1 cellular context compared by ENCODE assay signal in the genomic region with DNA sequence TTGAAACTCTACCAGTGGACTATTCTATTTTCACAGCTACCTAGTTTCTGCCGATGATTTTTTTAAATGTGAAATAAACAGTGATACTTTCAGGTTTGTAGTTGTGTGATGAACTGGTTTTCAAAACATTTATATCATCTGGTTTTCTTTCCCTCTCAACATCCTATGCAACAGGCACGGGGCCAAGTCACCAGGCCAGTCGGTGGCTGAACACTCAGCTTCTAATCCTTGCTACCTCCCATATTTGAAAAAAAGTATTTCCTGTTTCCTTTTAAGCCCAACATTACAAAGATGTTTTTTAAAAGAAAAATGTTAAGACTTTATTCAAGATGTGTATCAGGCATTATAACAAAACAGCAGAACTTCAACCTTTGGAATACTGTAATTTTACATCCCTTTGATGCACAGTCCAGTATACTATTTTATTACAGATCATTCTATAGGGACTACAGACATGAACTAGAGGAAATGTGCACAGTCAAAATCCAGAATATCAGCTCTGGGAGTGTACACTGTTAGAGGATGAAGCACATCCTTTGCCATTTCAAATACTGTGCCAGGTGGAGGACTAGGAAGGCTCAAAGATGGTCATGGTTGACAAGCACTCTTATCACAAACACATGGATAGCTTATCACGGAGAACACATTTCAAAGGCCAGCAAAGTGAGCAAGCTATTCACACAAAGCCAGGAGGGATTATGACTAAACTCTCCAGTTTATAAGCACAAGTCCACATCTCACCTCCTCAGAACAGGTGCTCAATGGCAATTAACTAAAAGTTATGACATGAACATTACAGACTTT.
TF ChIP-seq lines count a peak whose summit lies in the region.

No MANE protein-coding gene starts in this region.

TF ChIP-seq in K562, 482 proteins besides CTCF, POLR2A, EP300 and RAD21 (continued from another document and continues in another):
- TF ChIP-seq, protein P1, sequence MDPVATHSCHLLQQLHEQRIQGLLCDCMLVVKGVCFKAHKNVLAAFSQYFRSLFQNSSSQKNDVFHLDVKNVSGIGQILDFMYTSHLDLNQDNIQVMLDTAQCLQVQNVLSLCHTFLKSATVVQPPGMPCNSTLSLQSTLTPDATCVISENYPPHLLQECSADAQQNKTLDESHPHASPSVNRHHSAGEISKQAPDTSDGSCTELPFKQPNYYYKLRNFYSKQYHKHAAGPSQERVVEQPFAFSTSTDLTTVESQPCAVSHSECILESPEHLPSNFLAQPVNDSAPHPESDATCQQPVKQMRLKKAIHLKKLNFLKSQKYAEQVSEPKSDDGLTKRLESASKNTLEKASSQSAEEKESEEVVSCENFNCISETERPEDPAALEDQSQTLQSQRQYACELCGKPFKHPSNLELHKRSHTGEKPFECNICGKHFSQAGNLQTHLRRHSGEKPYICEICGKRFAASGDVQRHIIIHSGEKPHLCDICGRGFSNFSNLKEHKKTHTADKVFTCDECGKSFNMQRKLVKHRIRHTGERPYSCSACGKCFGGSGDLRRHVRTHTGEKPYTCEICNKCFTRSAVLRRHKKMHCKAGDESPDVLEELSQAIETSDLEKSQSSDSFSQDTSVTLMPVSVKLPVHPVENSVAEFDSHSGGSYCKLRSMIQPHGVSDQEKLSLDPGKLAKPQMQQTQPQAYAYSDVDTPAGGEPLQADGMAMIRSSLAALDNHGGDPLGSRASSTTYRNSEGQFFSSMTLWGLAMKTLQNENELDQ (CRISPR knock-in tag; IDR thresholded peaks at IDR 0.05; ENCODE audit: borderline replicate concordance), result no peak
- no peak for TF ChIP-seq SNIP1 (IDR thresholded peaks at IDR 0.05; ENCODE audit: low read depth)
- peak; percentile 96 for TF ChIP-seq KLF16 (IDR thresholded peaks at IDR 0.05)
- TF ChIP-seq CBFA2T3 (IDR thresholded peaks at IDR 0.05), result peak; percentile 98
- no peak for TF ChIP-seq GABPB1 (CRISPR knock-in tag; IDR thresholded peaks at IDR 0.05)
- TF ChIP-seq, protein P2, sequence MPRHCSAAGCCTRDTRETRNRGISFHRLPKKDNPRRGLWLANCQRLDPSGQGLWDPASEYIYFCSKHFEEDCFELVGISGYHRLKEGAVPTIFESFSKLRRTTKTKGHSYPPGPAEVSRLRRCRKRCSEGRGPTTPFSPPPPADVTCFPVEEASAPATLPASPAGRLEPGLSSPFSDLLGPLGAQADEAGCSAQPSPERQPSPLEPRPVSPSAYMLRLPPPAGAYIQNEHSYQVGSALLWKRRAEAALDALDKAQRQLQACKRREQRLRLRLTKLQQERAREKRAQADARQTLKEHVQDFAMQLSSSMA (CRISPR knock-in tag; IDR thresholded peaks at IDR 0.05), result no peak
- TF ChIP-seq ILF3 (IDR thresholded peaks at IDR 0.05; ENCODE audit: borderline replicate concordance), result no peak
- no peak for TF ChIP-seq HDAC8 (tag; IDR thresholded peaks at IDR 0.05)
- TF ChIP-seq, protein P3, sequence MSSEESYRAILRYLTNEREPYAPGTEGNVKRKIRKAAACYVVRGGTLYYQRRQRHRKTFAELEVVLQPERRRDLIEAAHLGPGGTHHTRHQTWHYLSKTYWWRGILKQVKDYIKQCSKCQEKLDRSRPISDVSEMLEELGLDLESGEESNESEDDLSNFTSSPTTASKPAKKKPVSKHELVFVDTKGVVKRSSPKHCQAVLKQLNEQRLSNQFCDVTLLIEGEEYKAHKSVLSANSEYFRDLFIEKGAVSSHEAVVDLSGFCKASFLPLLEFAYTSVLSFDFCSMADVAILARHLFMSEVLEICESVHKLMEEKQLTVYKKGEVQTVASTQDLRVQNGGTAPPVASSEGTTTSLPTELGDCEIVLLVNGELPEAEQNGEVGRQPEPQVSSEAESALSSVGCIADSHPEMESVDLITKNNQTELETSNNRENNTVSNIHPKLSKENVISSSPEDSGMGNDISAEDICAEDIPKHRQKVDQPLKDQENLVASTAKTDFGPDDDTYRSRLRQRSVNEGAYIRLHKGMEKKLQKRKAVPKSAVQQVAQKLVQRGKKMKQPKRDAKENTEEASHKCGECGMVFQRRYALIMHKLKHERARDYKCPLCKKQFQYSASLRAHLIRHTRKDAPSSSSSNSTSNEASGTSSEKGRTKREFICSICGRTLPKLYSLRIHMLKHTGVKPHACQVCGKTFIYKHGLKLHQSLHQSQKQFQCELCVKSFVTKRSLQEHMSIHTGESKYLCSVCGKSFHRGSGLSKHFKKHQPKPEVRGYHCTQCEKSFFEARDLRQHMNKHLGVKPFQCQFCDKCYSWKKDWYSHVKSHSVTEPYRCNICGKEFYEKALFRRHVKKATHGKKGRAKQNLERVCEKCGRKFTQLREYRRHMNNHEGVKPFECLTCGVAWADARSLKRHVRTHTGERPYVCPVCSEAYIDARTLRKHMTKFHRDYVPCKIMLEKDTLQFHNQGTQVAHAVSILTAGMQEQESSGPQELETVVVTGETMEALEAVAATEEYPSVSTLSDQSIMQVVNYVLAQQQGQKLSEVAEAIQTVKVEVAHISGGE (CRISPR knock-in tag; IDR thresholded peaks at IDR 0.05), result peak in 1 of 3 experiments; percentile 51; a peak in 1 of 6 replicates
- TF ChIP-seq, protein P4, sequence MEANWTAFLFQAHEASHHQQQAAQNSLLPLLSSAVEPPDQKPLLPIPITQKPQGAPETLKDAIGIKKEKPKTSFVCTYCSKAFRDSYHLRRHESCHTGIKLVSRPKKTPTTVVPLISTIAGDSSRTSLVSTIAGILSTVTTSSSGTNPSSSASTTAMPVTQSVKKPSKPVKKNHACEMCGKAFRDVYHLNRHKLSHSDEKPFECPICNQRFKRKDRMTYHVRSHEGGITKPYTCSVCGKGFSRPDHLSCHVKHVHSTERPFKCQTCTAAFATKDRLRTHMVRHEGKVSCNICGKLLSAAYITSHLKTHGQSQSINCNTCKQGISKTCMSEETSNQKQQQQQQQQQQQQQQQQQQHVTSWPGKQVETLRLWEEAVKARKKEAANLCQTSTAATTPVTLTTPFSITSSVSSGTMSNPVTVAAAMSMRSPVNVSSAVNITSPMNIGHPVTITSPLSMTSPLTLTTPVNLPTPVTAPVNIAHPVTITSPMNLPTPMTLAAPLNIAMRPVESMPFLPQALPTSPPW (CRISPR knock-in tag; IDR thresholded peaks at IDR 0.05), result no peak; the same call in 1 of the 2 replicates
- TF ChIP-seq STAG1 (CRISPR knock-in tag; IDR thresholded peaks at IDR 0.05; ENCODE audit: borderline replicate concordance), result no peak
- no peak for TF ChIP-seq SREBF2 (CRISPR knock-in tag; IDR thresholded peaks at IDR 0.05)
- TF ChIP-seq, protein P5, sequence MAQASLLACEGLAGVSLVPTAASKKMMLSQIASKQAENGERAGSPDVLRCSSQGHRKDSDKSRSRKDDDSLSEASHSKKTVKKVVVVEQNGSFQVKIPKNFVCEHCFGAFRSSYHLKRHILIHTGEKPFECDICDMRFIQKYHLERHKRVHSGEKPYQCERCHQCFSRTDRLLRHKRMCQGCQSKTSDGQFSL (CRISPR knock-in tag; IDR thresholded peaks at IDR 0.05), result no peak
- TF ChIP-seq, protein P5 (tag; IDR thresholded peaks at IDR 0.05), result no peak
- TF ChIP-seq ZNF766 (CRISPR knock-in tag; conservative IDR thresholded peaks at IDR 0.05), result peak; percentile 79
- TF ChIP-seq HIVEP1 (CRISPR knock-in tag; IDR thresholded peaks at IDR 0.05), result no peak
- no peak for TF ChIP-seq ZNF3 (CRISPR knock-in tag; IDR thresholded peaks at IDR 0.05)
- no peak for TF ChIP-seq HNRNPK (IDR thresholded peaks at IDR 0.05; ENCODE audit: low read depth, low read length, poor library complexity, severe bottlenecking)
- TF ChIP-seq CHD4 (IDR thresholded peaks at IDR 0.05; ENCODE audit: insufficient read depth, insufficient replicate concordance, low read depth, low read length, poor library complexity, severe bottlenecking), result no peak
- no peak for TF ChIP-seq CBFB (CRISPR knock-in tag; IDR thresholded peaks at IDR 0.05)
- TF ChIP-seq, protein P6, sequence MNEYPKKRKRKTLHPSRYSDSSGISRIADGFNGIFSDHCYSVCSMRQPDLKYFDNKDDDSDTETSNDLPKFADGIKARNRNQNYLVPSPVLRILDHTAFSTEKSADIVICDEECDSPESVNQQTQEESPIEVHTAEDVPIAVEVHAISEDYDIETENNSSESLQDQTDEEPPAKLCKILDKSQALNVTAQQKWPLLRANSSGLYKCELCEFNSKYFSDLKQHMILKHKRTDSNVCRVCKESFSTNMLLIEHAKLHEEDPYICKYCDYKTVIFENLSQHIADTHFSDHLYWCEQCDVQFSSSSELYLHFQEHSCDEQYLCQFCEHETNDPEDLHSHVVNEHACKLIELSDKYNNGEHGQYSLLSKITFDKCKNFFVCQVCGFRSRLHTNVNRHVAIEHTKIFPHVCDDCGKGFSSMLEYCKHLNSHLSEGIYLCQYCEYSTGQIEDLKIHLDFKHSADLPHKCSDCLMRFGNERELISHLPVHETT (CRISPR knock-in tag; conservative IDR thresholded peaks at IDR 0.05 in 1 of 2, IDR thresholded peaks at IDR 0.05 in 1 of 2), result peak in 1 of 2 experiments; percentile 73; a peak in 2 of 4 replicates
- no peak for TF ChIP-seq MTF1 (CRISPR knock-in tag; IDR thresholded peaks at IDR 0.05; ENCODE audit: borderline replicate concordance)
- TF ChIP-seq, protein P7, sequence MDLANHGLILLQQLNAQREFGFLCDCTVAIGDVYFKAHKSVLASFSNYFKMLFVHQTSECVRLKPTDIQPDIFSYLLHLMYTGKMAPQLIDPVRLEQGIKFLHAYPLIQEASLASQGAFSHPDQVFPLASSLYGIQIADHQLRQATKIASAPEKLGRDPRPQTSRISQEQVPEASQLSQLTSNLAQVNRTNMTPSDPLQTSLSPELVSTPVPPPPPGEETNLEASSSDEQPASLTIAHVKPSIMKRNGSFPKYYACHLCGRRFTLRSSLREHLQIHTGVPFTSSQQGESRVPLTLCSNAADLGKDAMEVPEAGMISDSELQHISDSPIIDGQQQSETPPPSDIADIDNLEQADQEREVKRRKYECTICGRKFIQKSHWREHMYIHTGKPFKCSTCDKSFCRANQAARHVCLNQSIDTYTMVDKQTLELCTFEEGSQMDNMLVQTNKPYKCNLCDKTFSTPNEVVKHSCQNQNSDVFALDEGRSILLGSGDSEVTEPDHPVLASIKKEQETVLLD (IDR thresholded peaks at IDR 0.05), result peak; percentile 25; the same call in 1 of the 2 replicates
- TF ChIP-seq HNRNPH1 (optimal IDR thresholded peaks at IDR 0.05; ENCODE audit: low read depth, low read length), result no peak
- TF ChIP-seq MYBL2 (IDR thresholded peaks at IDR 0.05; ENCODE audit: low read depth), result no peak
- TF ChIP-seq MYBL2 (CRISPR knock-in tag; IDR thresholded peaks at IDR 0.05; ENCODE audit: borderline replicate concordance), result no peak
- TF ChIP-seq NCOA2 (IDR thresholded peaks at IDR 0.05; ENCODE audit: partially characterized antibody in 2 of 2), result peak in 1 of 2 experiments; percentile 63
- TF ChIP-seq ZNF431 (CRISPR knock-in tag; IDR thresholded peaks at IDR 0.05), result no peak
- TF ChIP-seq NBN (IDR thresholded peaks at IDR 0.05; ENCODE audit: low read depth), result peak; percentile 88
- TF ChIP-seq, protein P8, sequence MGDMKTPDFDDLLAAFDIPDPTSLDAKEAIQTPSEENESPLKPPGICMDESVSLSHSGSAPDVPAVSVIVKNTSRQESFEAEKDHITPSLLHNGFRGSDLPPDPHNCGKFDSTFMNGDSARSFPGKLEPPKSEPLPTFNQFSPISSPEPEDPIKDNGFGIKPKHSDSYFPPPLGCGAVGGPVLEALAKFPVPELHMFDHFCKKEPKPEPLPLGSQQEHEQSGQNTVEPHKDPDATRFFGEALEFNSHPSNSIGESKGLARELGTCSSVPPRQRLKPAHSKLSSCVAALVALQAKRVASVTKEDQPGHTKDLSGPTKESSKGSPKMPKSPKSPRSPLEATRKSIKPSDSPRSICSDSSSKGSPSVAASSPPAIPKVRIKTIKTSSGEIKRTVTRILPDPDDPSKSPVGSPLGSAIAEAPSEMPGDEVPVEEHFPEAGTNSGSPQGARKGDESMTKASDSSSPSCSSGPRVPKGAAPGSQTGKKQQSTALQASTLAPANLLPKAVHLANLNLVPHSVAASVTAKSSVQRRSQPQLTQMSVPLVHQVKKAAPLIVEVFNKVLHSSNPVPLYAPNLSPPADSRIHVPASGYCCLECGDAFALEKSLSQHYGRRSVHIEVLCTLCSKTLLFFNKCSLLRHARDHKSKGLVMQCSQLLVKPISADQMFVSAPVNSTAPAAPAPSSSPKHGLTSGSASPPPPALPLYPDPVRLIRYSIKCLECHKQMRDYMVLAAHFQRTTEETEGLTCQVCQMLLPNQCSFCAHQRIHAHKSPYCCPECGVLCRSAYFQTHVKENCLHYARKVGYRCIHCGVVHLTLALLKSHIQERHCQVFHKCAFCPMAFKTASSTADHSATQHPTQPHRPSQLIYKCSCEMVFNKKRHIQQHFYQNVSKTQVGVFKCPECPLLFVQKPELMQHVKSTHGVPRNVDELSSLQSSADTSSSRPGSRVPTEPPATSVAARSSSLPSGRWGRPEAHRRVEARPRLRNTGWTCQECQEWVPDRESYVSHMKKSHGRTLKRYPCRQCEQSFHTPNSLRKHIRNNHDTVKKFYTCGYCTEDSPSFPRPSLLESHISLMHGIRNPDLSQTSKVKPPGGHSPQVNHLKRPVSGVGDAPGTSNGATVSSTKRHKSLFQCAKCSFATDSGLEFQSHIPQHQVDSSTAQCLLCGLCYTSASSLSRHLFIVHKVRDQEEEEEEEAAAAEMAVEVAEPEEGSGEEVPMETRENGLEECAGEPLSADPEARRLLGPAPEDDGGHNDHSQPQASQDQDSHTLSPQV (IDR thresholded peaks at IDR 0.05), result peak; percentile 59
- TF ChIP-seq ZNF324 (CRISPR knock-in tag; IDR thresholded peaks at IDR 0.05), result no peak
